Comparison of ENCODE assay signal across 1 cellular context in the genomic region with DNA sequence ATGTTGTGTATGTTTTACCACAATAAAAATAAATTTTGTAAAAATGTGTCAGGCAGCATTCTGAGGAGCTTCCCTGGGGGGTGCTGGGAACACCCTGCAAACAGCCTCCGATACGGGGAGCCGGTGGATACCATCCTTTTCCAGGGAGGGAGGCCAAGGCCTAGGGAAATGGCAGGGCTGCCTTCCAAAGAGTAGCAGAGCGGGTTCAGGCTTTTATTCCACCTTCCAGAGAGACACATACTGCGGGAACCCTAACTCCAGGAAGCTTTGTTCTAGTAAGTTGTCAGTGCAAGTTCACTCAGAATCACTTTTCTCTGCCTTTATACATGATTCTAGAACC.
TF ChIP-seq lines count a peak whose summit lies in the region.

No MANE protein-coding gene starts in this region.

TF ChIP-seq in SK-N-SH, 30 proteins besides CTCF, POLR2A, EP300 and RAD21 (continued from another document):
- TF ChIP-seq USF2 (IDR thresholded peaks at IDR 0.05; ENCODE audit: borderline replicate concordance, low read depth, low read length) (no peak), IRF3 (IDR thresholded peaks at IDR 0.05; ENCODE audit: low read depth, low read length) (no peak), RFX5 (IDR thresholded peaks at IDR 0.05; ENCODE audit: low read length) (no peak), SIN3A (IDR thresholded peaks at IDR 0.05; ENCODE audit: borderline replicate concordance, low read depth, low read length) (no peak), NFIC (IDR thresholded peaks at IDR 0.05; ENCODE audit: borderline replicate concordance) (no peak), RXRA (IDR thresholded peaks at IDR 0.05; ENCODE audit: borderline replicate concordance, low read depth) (no peak), USF1 (IDR thresholded peaks at IDR 0.05; ENCODE audit: borderline replicate concordance, low read depth) (no peak), SMC3 (IDR thresholded peaks at IDR 0.05; ENCODE audit: low read depth, low read length) (no peak), RCOR1 (IDR thresholded peaks at IDR 0.05; ENCODE audit: low read length) (no peak)
- TF ChIP-seq, protein P1, sequence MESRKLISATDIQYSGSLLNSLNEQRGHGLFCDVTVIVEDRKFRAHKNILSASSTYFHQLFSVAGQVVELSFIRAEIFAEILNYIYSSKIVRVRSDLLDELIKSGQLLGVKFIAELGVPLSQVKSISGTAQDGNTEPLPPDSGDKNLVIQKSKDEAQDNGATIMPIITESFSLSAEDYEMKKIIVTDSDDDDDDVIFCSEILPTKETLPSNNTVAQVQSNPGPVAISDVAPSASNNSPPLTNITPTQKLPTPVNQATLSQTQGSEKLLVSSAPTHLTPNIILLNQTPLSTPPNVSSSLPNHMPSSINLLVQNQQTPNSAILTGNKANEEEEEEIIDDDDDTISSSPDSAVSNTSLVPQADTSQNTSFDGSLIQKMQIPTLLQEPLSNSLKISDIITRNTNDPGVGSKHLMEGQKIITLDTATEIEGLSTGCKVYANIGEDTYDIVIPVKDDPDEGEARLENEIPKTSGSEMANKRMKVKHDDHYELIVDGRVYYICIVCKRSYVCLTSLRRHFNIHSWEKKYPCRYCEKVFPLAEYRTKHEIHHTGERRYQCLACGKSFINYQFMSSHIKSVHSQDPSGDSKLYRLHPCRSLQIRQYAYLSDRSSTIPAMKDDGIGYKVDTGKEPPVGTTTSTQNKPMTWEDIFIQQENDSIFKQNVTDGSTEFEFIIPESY (IDR thresholded peaks at IDR 0.05; ENCODE audit: borderline replicate concordance, low read depth): no peak
- TF ChIP-seq, protein P2, sequence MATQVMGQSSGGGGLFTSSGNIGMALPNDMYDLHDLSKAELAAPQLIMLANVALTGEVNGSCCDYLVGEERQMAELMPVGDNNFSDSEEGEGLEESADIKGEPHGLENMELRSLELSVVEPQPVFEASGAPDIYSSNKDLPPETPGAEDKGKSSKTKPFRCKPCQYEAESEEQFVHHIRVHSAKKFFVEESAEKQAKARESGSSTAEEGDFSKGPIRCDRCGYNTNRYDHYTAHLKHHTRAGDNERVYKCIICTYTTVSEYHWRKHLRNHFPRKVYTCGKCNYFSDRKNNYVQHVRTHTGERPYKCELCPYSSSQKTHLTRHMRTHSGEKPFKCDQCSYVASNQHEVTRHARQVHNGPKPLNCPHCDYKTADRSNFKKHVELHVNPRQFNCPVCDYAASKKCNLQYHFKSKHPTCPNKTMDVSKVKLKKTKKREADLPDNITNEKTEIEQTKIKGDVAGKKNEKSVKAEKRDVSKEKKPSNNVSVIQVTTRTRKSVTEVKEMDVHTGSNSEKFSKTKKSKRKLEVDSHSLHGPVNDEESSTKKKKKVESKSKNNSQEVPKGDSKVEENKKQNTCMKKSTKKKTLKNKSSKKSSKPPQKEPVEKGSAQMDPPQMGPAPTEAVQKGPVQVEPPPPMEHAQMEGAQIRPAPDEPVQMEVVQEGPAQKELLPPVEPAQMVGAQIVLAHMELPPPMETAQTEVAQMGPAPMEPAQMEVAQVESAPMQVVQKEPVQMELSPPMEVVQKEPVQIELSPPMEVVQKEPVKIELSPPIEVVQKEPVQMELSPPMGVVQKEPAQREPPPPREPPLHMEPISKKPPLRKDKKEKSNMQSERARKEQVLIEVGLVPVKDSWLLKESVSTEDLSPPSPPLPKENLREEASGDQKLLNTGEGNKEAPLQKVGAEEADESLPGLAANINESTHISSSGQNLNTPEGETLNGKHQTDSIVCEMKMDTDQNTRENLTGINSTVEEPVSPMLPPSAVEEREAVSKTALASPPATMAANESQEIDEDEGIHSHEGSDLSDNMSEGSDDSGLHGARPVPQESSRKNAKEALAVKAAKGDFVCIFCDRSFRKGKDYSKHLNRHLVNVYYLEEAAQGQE (IDR thresholded peaks at IDR 0.05; ENCODE audit: low read depth, low read length): no peak
